ENCODE assay signal across 17 cellular contexts in the genomic region with DNA sequence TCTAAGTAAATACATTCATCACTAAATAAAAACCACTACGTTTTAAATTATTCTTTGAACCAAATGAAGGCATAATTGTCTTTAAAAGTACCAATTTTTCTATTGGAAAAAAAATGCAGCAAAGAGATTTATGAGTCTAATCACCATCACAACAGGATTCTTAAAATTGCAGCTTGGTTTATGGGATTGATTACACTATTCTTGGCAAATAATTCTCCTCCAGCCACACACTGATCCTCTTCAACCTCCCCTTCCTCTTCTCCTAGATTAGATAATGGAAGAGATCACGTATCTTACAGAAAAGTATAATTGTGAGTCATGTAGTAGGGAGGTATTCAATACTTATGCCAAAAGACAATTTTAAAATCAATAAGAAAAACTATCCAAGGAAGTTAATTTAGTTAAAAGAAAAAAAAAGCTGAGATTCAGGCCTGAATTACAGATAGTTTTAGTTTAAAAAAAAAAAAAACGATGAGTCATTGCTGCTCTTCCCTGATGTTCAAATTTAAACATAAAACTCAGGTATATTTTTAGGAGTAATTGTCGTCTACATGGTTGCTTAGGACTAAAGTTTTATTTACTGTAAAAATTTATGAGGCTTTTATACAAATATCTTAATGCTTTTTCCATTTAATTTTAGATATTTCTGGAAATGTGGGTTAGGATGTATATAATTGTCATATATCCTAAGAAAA.
DNase-seq lines count a peak whose midpoint lies in the region; ATAC-seq and TF ChIP-seq lines count a peak whose summit lies in the region.
"Had no signal": no experiment of that assay in that cellular context is flagged by ENCODE, and none has a peak within 500 bp of the region (broad histone marks: within the 10 kb centered on the region; RNA-seq: fewer than 3 reads in every experiment).

No MANE protein-coding gene starts in this region.

- no peak overlapping the region for H3K4me3 Mint-ChIP-seq in mesothelial cell of epicardium
- H3K4me3 Mint-ChIP-seq in HFFc6, result no peak overlapping the region
- no peak overlapping the region for H3K4me3 Mint-ChIP-seq in activated CD4-positive, alpha-beta T cell treated with anti-CD3 and anti-CD28 coated beads, Interleukin-2, amount 10 ng/mL, durations not matched to agents 24 days and 14 days
- H3K4me3 Mint-ChIP-seq: CD14-positive monocyte, T-cell had no signal

- TF ChIP-seq CTCF in mesothelial cell of epicardium (IDR thresholded peaks at IDR 0.05; ENCODE audit: unreplicated experiment), result no peak
- no peak for TF ChIP-seq CTCF in HFFc6 (IDR thresholded peaks at IDR 0.05)

- ATAC-seq in GM21737 (IDR thresholded peaks at IDR 0.05; ENCODE audit: unreplicated experiment), result no peak
- ATAC-seq: T-cell had no signal

- intact Hi-C loops in activated CD4-positive, alpha-beta T cell treated with anti-CD3 and anti-CD28 coated beads, Interleukin-2, amount 10 ng/mL, durations not matched to agents 24 days and 14 days (cut with micrococcal nuclease), result loop anchor here (5.0 to 10.0 kb wide), 2 partner anchors 123 to 440 kb away; no protein-coding TSS in a partner anchor

- DNase-seq in NCI-H2171 treated with DMSO at 0.1 percent for 48 hours (lab: John Stamatoyannopoulos, UW) (peak; percentile 0), NCI-H2171 (lab: John Stamatoyannopoulos, UW) (no peak), NCI-H146 (lab: John Stamatoyannopoulos, UW) (peak; percentile 68), amniotic epithelial cell (ENCODE audit: low read depth) (peak; percentile 27), mesothelial cell of epicardium (ENCODE audit: low spot score in 2 of 2, unreplicated experiment in 2 of 2) (no peak), HFFc6 (no peak)
- DNase-seq in activated CD4-positive, alpha-beta T cell treated with anti-CD3 and anti-CD28 coated beads, Interleukin-2, amount 10 ng/mL, durations not matched to agents 24 days and 14 days, result no peak
- DNase-seq: Caco-2; DMS53; MV-4-11; NCI-H1694 treated with DMSO at 0.1 percent for 48 hours; NCI-H524 treated with DMSO at 0.1 percent for 48 hours; NK-92 treated with Interleukin-12 subunit alpha and Interleukin-12 subunit beta, amount 100 ng/mL, for 24 hours; SJCRH30; T-cell had no signal

- H3K9me3 Mint-ChIP-seq in mesothelial cell of epicardium (peaks cover 4% of the 10 kb centered on the region), HFFc6 (no peaks in the 10 kb centered on the region)
- no peaks in the 10 kb centered on the region for H3K9me3 Mint-ChIP-seq in activated CD4-positive, alpha-beta T cell treated with anti-CD3 and anti-CD28 coated beads, Interleukin-2, amount 10 ng/mL, durations not matched to agents 24 days and 14 days
- H3K9me3 Mint-ChIP-seq: CD14-positive monocyte, T-cell had no signal

- H3K27me3 Mint-ChIP-seq in mesothelial cell of epicardium (ENCODE audit: low read depth) (no peaks in the 10 kb centered on the region), HFFc6 (ENCODE audit: insufficient read depth) (no peaks in the 10 kb centered on the region)
- no peaks in the 10 kb centered on the region for H3K27me3 Mint-ChIP-seq in activated CD4-positive, alpha-beta T cell treated with anti-CD3 and anti-CD28 coated beads, Interleukin-2, amount 10 ng/mL, durations not matched to agents 24 days and 14 days
- H3K27me3 Mint-ChIP-seq: T-cell had no signal

- H3K36me3 Mint-ChIP-seq in mesothelial cell of epicardium, result peaks cover 6% of the 10 kb centered on the region
- no peaks in the 10 kb centered on the region for H3K36me3 Mint-ChIP-seq in HFFc6 (ENCODE audit: low read depth)
- peaks cover 6% of the 10 kb centered on the region for H3K36me3 Mint-ChIP-seq in activated CD4-positive, alpha-beta T cell treated with anti-CD3 and anti-CD28 coated beads, Interleukin-2, amount 10 ng/mL, durations not matched to agents 24 days and 14 days (ENCODE audit: low read depth)
- H3K36me3 Mint-ChIP-seq: CD14-positive monocyte, T-cell had no signal

- H3K27ac Mint-ChIP-seq in mesothelial cell of epicardium (peak overlapping the region; percentile 62), HFFc6 (no peak overlapping the region)
- H3K27ac Mint-ChIP-seq in activated CD4-positive, alpha-beta T cell treated with anti-CD3 and anti-CD28 coated beads, Interleukin-2, amount 10 ng/mL, durations not matched to agents 24 days and 14 days, result no peak overlapping the region
- H3K27ac Mint-ChIP-seq: CD14-positive monocyte, T-cell had no signal

- H3K4me1 Mint-ChIP-seq in mesothelial cell of epicardium (peaks cover 29% of the 10 kb centered on the region), HFFc6 (ENCODE audit: low read depth) (peaks cover 15% of the 10 kb centered on the region)
- H3K4me1 Mint-ChIP-seq in activated CD4-positive, alpha-beta T cell treated with anti-CD3 and anti-CD28 coated beads, Interleukin-2, amount 10 ng/mL, durations not matched to agents 24 days and 14 days, result peaks cover 7% of the 10 kb centered on the region
- H3K4me1 Mint-ChIP-seq: CD14-positive monocyte had no signal

Comparison
In these comparisons a context has a peak if more than half of its experiments do, and no peak if none do; other contexts are left out.
1. DNase-seq: peak in NCI-H2171 treated with DMSO at 0.1 percent for 48 hours (single experiment), NCI-H146 (single experiment) and amniotic epithelial cell (single experiment); none in NCI-H2171 (single experiment), mesothelial cell of epicardium (0 of 2), HFFc6 (single experiment) and activated CD4-positive, alpha-beta T cell treated with anti-CD3 and anti-CD28 coated beads, Interleukin-2, amount 10 ng/mL, durations not matched to agents 24 days and 14 days (single experiment).